Comparison of ENCODE assay signal across 21 cellular contexts in genomic region chr3:128498901-128499530, GRCh38. TPM values are rescaled to one million over a fixed set of nuclear protein-coding genes. Genes with fewer than 3 reads are reported as not detected.
DNase-seq lines count a peak whose midpoint lies in the region; ATAC-seq and TF ChIP-seq lines count a peak whose summit lies in the region.
"Had no signal": no experiment of that assay in that cellular context is flagged by ENCODE, and none has a peak within 500 bp of the region (broad histone marks: within the 10 kb centered on the region; RNA-seq: fewer than 3 reads in every experiment).

No MANE protein-coding gene starts in this region.

- H3K4me1 Mint-ChIP-seq in activated naive CD8-positive, alpha-beta T cell (ENCODE audit: low read depth), result peaks cover 5% of the 10 kb centered on the region
- peaks cover 5% of the 10 kb centered on the region for H3K4me1 Mint-ChIP-seq in activated naive CD8-positive, alpha-beta T cell treated with anti-CD3 and anti-CD28 coated beads, Interleukin-2, amount 50 U/mL, for 24 hours
- H3K4me1 Mint-ChIP-seq in T-helper 17 cell, result peaks cover 20% of the 10 kb centered on the region
- H3K4me1 Mint-ChIP-seq in activated T-helper 1 cell treated with anti-CD3 and anti-CD28 coated beads, Interleukin-12 subunit alpha, Interleukin-12 subunit beta, Interleukin-2, Interleukin-4 antibody, amounts not matched to agents 30 ng/mL and 10 ng/mL and 1 ng/mL, durations not matched to agents 14 hours and 24 hours and 36 hours (ENCODE audit: low read depth), result peaks cover 6% of the 10 kb centered on the region

- no peak overlapping the region for H3K4me3 ChIP-seq in testis
- H3K4me3 ChIP-seq: lower lobe of right lung had no signal

- DNase-seq in activated naive CD8-positive, alpha-beta T cell treated with anti-CD3 and anti-CD28 coated beads, Interleukin-2, amount 50 U/mL, for 24 hours, result no peak
- DNase-seq in T-helper 17 cell (no peak), left lobe of liver (ENCODE audit: low spot score) (peak; percentile 30), testis (peak; percentile 4), HEK293T (ENCODE audit: extremely low spot score) (no peak)
- no peak for DNase-seq in activated T-helper 1 cell treated with anti-CD3 and anti-CD28 coated beads, Interleukin-12 subunit alpha, Interleukin-12 subunit beta, Interleukin-2, Interleukin-4 antibody, amounts not matched to agents 30 ng/mL and 10 ng/mL and 1 ng/mL, durations not matched to agents 14 hours and 24 hours and 36 hours (ENCODE audit: low spot score)
- DNase-seq: activated CD4-positive, alpha-beta T cell treated with anti-CD3 and anti-CD28 coated beads, Interleukin-2, amount 50 U/mL, for 1 hour; DMS53; lower lobe of right lung; NCI-H1930; NCI-H526; stimulated activated CD4-positive, alpha-beta T cell treated with anti-CD3 and anti-CD28 coated beads, Interleukin-4, amount 100 ng/mL, for 24 hours had no signal

- ATAC-seq in activated naive CD8-positive, alpha-beta T cell treated with anti-CD3 and anti-CD28 coated beads, Interleukin-2, amount 50 U/mL, for 24 hours, result no peak
- ATAC-seq in T-helper 17 cell (no peak), left lobe of liver (no peak), HG03159 (IDR thresholded peaks at IDR 0.05; ENCODE audit: unreplicated experiment) (no peak)
- ATAC-seq: lower lobe of right lung, sciatic nerve had no signal

- H3K27ac ChIP-seq in testis, result no peak overlapping the region
- H3K27ac ChIP-seq: lower lobe of right lung had no signal

- H3K27me3 ChIP-seq in testis, result no peaks in the 10 kb centered on the region

- no peaks in the 10 kb centered on the region for H3K36me3 Mint-ChIP-seq in activated naive CD8-positive, alpha-beta T cell
- H3K36me3 Mint-ChIP-seq in activated naive CD8-positive, alpha-beta T cell treated with anti-CD3 and anti-CD28 coated beads, Interleukin-2, amount 50 U/mL, for 24 hours (ENCODE audit: low read depth), result no peaks in the 10 kb centered on the region
- H3K36me3 Mint-ChIP-seq in T-helper 17 cell (ENCODE audit: low read depth), result peaks cover 13% of the 10 kb centered on the region
- no peaks in the 10 kb centered on the region for H3K36me3 Mint-ChIP-seq in activated T-helper 1 cell treated with anti-CD3 and anti-CD28 coated beads, Interleukin-12 subunit alpha, Interleukin-12 subunit beta, Interleukin-2, Interleukin-4 antibody, amounts not matched to agents 30 ng/mL and 10 ng/mL and 1 ng/mL, durations not matched to agents 14 hours and 24 hours and 36 hours (ENCODE audit: low read depth)

- H3K4me3 Mint-ChIP-seq in activated naive CD8-positive, alpha-beta T cell, result peak overlapping the region; percentile 68
- no peak overlapping the region for H3K4me3 Mint-ChIP-seq in activated naive CD8-positive, alpha-beta T cell treated with anti-CD3 and anti-CD28 coated beads, Interleukin-2, amount 50 U/mL, for 24 hours
- peak overlapping the region; percentile 81 for H3K4me3 Mint-ChIP-seq in T-helper 17 cell
- no peak overlapping the region for H3K4me3 Mint-ChIP-seq in activated T-helper 1 cell treated with anti-CD3 and anti-CD28 coated beads, Interleukin-12 subunit alpha, Interleukin-12 subunit beta, Interleukin-2, Interleukin-4 antibody, amounts not matched to agents 30 ng/mL and 10 ng/mL and 1 ng/mL, durations not matched to agents 14 hours and 24 hours and 36 hours

- H3K4me1 ChIP-seq in testis, result peaks cover 11% of the 10 kb centered on the region

- CTCF ChIA-PET in HEK293T (lab: Yijun Ruan, JAX), result interaction anchor here (0.6 kb wide), 1 partner anchor 328 kb away, joined by 3 read pairs; no protein-coding TSS in a partner anchor

- no peak for TF ChIP-seq CTCF in testis (IDR thresholded peaks at IDR 0.05)

- intact Hi-C loops in testis (cut with DNase I; ENCODE audit: low total_unique reads), result loop anchor here (5.0 to 10.0 kb wide), 3 partner anchors 72 to 424 kb away; no protein-coding TSS in a partner anchor
- intact Hi-C loops in activated T-helper 1 cell treated with anti-CD3 and anti-CD28 coated beads, Interleukin-12 subunit alpha, Interleukin-12 subunit beta, Interleukin-2, Interleukin-4 antibody, amounts not matched to agents 30 ng/mL and 10 ng/mL and 1 ng/mL, durations not matched to agents 14 hours and 24 hours and 36 hours (cut with micrococcal nuclease), result no loop called here

- POLR2A ChIA-PET in HEK293T (lab: Yijun Ruan, JAX), result no interaction called here

- 67 to 68% methylated on average over 13 to 15 of the region's 15 CpGs for WGBS in testis, 2 donors

- no peak for TF ChIP-seq POLR2A in testis (IDR thresholded peaks at IDR 0.05)

- no peaks in the 10 kb centered on the region for H3K9me3 Mint-ChIP-seq in activated naive CD8-positive, alpha-beta T cell (ENCODE audit: low read depth)
- H3K9me3 Mint-ChIP-seq in activated naive CD8-positive, alpha-beta T cell treated with anti-CD3 and anti-CD28 coated beads, Interleukin-2, amount 50 U/mL, for 24 hours, result no peaks in the 10 kb centered on the region
- H3K9me3 Mint-ChIP-seq in activated T-helper 1 cell treated with anti-CD3 and anti-CD28 coated beads, Interleukin-12 subunit alpha, Interleukin-12 subunit beta, Interleukin-2, Interleukin-4 antibody, amounts not matched to agents 30 ng/mL and 10 ng/mL and 1 ng/mL, durations not matched to agents 14 hours and 24 hours and 36 hours, result no peaks in the 10 kb centered on the region

- H3K27ac Mint-ChIP-seq in activated naive CD8-positive, alpha-beta T cell, result no peak overlapping the region
- H3K27ac Mint-ChIP-seq in activated naive CD8-positive, alpha-beta T cell treated with anti-CD3 and anti-CD28 coated beads, Interleukin-2, amount 50 U/mL, for 24 hours, result no peak overlapping the region
- H3K27ac Mint-ChIP-seq in T-helper 17 cell, result peak overlapping the region; percentile 6
- no peak overlapping the region for H3K27ac Mint-ChIP-seq in activated T-helper 1 cell treated with anti-CD3 and anti-CD28 coated beads, Interleukin-12 subunit alpha, Interleukin-12 subunit beta, Interleukin-2, Interleukin-4 antibody, amounts not matched to agents 30 ng/mL and 10 ng/mL and 1 ng/mL, durations not matched to agents 14 hours and 24 hours and 36 hours

- H3K27me3 Mint-ChIP-seq in activated naive CD8-positive, alpha-beta T cell, result peaks cover 32% of the 10 kb centered on the region
- H3K27me3 Mint-ChIP-seq in activated naive CD8-positive, alpha-beta T cell treated with anti-CD3 and anti-CD28 coated beads, Interleukin-2, amount 50 U/mL, for 24 hours, result peaks cover 46% of the 10 kb centered on the region
- peaks cover 87% of the 10 kb centered on the region for H3K27me3 Mint-ChIP-seq in T-helper 17 cell
- peaks cover 55% of the 10 kb centered on the region for H3K27me3 Mint-ChIP-seq in activated T-helper 1 cell treated with anti-CD3 and anti-CD28 coated beads, Interleukin-12 subunit alpha, Interleukin-12 subunit beta, Interleukin-2, Interleukin-4 antibody, amounts not matched to agents 30 ng/mL and 10 ng/mL and 1 ng/mL, durations not matched to agents 14 hours and 24 hours and 36 hours (ENCODE audit: insufficient read depth)

- H3K36me3 ChIP-seq in testis (ENCODE audit: low read depth, missing control alignments), result no peaks in the 10 kb centered on the region
- H3K36me3 ChIP-seq: lower lobe of right lung had no signal

- H3K9me3 ChIP-seq in T-helper 17 cell (ENCODE audit: control insufficient read depth, low read length, poor library complexity, severe bottlenecking) (no peaks in the 10 kb centered on the region), testis (no peaks in the 10 kb centered on the region)
- H3K9me3 ChIP-seq: lower lobe of right lung had no signal

TF ChIP-seq in HEK293T, 16 proteins besides CTCF, POLR2A, EP300 and RAD21:
- TF ChIP-seq ARNT (IDR thresholded peaks at IDR 0.05) (no peak), ELF4 (IDR thresholded peaks at IDR 0.05) (no peak), L3MBTL2 (conservative IDR thresholded peaks at IDR 0.05) (no peak), ZNF384 (IDR thresholded peaks at IDR 0.05) (no peak), FOXM1 (IDR thresholded peaks at IDR 0.05; ENCODE audit: borderline replicate concordance) (no peak), LEF1 (IDR thresholded peaks at IDR 0.05; ENCODE audit: borderline replicate concordance) (no peak), SUZ12 (IDR thresholded peaks at IDR 0.05) (no peak), CTBP1 (IDR thresholded peaks at IDR 0.05; ENCODE audit: borderline replicate concordance) (no peak), PKNOX1 (IDR thresholded peaks at IDR 0.05) (no peak), FOXA1 (IDR thresholded peaks at IDR 0.05) (no peak), NFRKB (IDR thresholded peaks at IDR 0.05) (no peak), HDGF (IDR thresholded peaks at IDR 0.05; ENCODE audit: borderline replicate concordance) (no peak), BHLHE40 (IDR thresholded peaks at IDR 0.05; ENCODE audit: borderline replicate concordance) (no peak), FOXK2 (IDR thresholded peaks at IDR 0.05) (no peak), TARDBP (IDR thresholded peaks at IDR 0.05) (no peak), SP1 (IDR thresholded peaks at IDR 0.05) (no peak)
TF ChIP-seq in HEK293T: peak in this region for 0.

RNA-seq across cellular contexts. Expression of gene GATA2, which starts 6.0 kb away (rescaled TPM):
- total RNA-seq in T-helper 17 cell, result 1 to 10 TPM; 4.0 to 9.7 TPM
- 1.3 TPM for total RNA-seq in left lobe of liver
- 10 to 100 TPM; 11.9 to 13.5 TPM for total RNA-seq in testis
- 6.6 TPM for polyA plus RNA-seq in testis (ENCODE audit: insufficient read depth, low read depth, low replicate concordance)
- 0.18 and 0.22 TPM in 2 replicates for total RNA-seq in activated T-helper 1 cell treated with anti-CD3 and anti-CD28 coated beads, Interleukin-12 subunit alpha, Interleukin-12 subunit beta, Interleukin-2, Interleukin-4 antibody, amounts not matched to agents 30 ng/mL and 10 ng/mL and 1 ng/mL, durations not matched to agents 14 hours and 24 hours and 36 hours

RNA-seq across cellular contexts. Expression of gene DNAJB8, which starts 32.3 kb away (rescaled TPM):
- total RNA-seq in T-helper 17 cell, result not detected
- total RNA-seq in left lobe of liver, result not detected
- total RNA-seq in testis, result 10 to 100 TPM; 18.3 to 46.0 TPM
- 75.0 TPM for polyA plus RNA-seq in testis (ENCODE audit: insufficient read depth, low read depth, low replicate concordance)
- total RNA-seq in activated T-helper 1 cell treated with anti-CD3 and anti-CD28 coated beads, Interleukin-12 subunit alpha, Interleukin-12 subunit beta, Interleukin-2, Interleukin-4 antibody, amounts not matched to agents 30 ng/mL and 10 ng/mL and 1 ng/mL, durations not matched to agents 14 hours and 24 hours and 36 hours, result not detected in 2 replicates
- total RNA-seq: bronchial epithelial cell; fibroblast of villous mesenchyme; HT1080; lower lobe of right lung; RPMI7951; sciatic nerve; T-helper 1 cell treated with Interleukin-12 subunit alpha and Interleukin-12 subunit beta and Interleukin-4 antibody, amounts not matched to agents 30 ng/mL and 1 ng/mL, for 36 hours; urinary bladder had no signal
- polyA plus RNA-seq: urinary bladder had no signal

Comparison
In these comparisons a context has a peak if more than half of its experiments do, and no peak if none do; other contexts are left out.
1. H3K4me3 Mint-ChIP-seq: peak in activated naive CD8-positive, alpha-beta T cell (single experiment) and T-helper 17 cell (single experiment); none in activated naive CD8-positive, alpha-beta T cell treated with anti-CD3 and anti-CD28 coated beads, Interleukin-2, amount 50 U/mL, for 24 hours (single experiment) and activated T-helper 1 cell treated with anti-CD3 and anti-CD28 coated beads, Interleukin-12 subunit alpha, Interleukin-12 subunit beta, Interleukin-2, Interleukin-4 antibody, amounts not matched to agents 30 ng/mL and 10 ng/mL and 1 ng/mL, durations not matched to agents 14 hours and 24 hours and 36 hours (single experiment).
2. DNase-seq: peak in left lobe of liver (single experiment) and testis (single experiment); none in activated naive CD8-positive, alpha-beta T cell treated with anti-CD3 and anti-CD28 coated beads, Interleukin-2, amount 50 U/mL, for 24 hours (single experiment), T-helper 17 cell (0 of 3), HEK293T (single experiment) and activated T-helper 1 cell treated with anti-CD3 and anti-CD28 coated beads, Interleukin-12 subunit alpha, Interleukin-12 subunit beta, Interleukin-2, Interleukin-4 antibody, amounts not matched to agents 30 ng/mL and 10 ng/mL and 1 ng/mL, durations not matched to agents 14 hours and 24 hours and 36 hours (single experiment).
3. RNA of gene DNAJB8, which starts 32.3 kb away (total RNA-seq): 18.3 to 46.0 TPM in testis; not detected in T-helper 17 cell, not detected in left lobe of liver (single experiment) and not detected in activated T-helper 1 cell treated with anti-CD3 and anti-CD28 coated beads, Interleukin-12 subunit alpha, Interleukin-12 subunit beta, Interleukin-2, Interleukin-4 antibody, amounts not matched to agents 30 ng/mL and 10 ng/mL and 1 ng/mL, durations not matched to agents 14 hours and 24 hours and 36 hours; every median in the first group is over 10 times any median in the second.